16 cellular contexts compared by ENCODE assay signal in the genomic region with DNA sequence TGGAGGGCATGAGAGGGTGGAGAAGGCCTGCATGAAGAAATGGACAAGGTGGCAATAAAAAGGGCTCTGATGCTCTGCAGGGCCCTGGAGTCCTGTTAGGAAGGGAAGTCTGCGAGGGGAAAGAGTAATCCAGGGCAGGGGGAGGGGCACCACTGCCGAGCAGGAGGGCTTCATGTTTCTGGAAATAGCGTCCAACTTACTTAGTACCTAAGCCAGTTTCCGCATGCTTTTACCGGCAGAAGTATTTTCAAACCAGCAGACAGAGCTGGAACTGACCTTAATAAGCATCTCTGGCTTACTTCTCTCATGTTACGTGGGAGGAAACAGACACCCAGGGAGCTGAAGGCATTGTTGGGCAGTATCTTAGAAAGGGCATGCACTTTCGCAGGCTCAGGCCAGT.
A peak's percentile ranks its signal among the peaks of the same experiment; 100 is the strongest.
DNase-seq lines count a peak whose midpoint lies in the region; ATAC-seq and TF ChIP-seq lines count a peak whose summit lies in the region.
"Had no signal": no experiment of that assay in that cellular context is flagged by ENCODE, and none has a peak within 500 bp of the region (broad histone marks: within the 10 kb centered on the region; RNA-seq: fewer than 3 reads in every experiment).

No MANE protein-coding gene starts in this region.

- no peaks in the 10 kb centered on the region for H3K27me3 ChIP-seq in OCI-LY3 (ENCODE audit: low read depth, low read length)
- H3K27me3 ChIP-seq in smooth muscle cell (ENCODE audit: low read depth), result no peaks in the 10 kb centered on the region

- H3F3A ChIP-seq in smooth muscle cell (ENCODE audit: low read depth), result no peaks in the 10 kb centered on the region

- TF ChIP-seq CTCF in OCI-LY3 (IDR thresholded peaks at IDR 0.05; ENCODE audit: low read depth, low read length) (no peak), choroid plexus epithelial cell (conservative IDR thresholded peaks at IDR 0.05; ENCODE audit: low read depth, low read length) (no peak), omental fat pad (IDR thresholded peaks at IDR 0.05) (no peak), smooth muscle cell (IDR thresholded peaks at IDR 0.05; ENCODE audit: borderline replicate concordance, insufficient read depth, poor library complexity, severe bottlenecking) (no peak)

- H3K9ac ChIP-seq in OCI-LY3 (ENCODE audit: low read length) (no peak overlapping the region), smooth muscle cell (ENCODE audit: low read depth) (no peak overlapping the region)

- no peaks in the 10 kb centered on the region for H4K20me1 ChIP-seq in OCI-LY3 (ENCODE audit: insufficient read depth, low read length)
- no peaks in the 10 kb centered on the region for H4K20me1 ChIP-seq in smooth muscle cell (ENCODE audit: low read depth)

- H3K36me3 ChIP-seq in OCI-LY3 (replicated peaks; ENCODE audit: low read depth, low read length) (peaks cover 20% of the 10 kb centered on the region), smooth muscle cell (ENCODE audit: low read depth) (no peaks in the 10 kb centered on the region)

- H2AFZ ChIP-seq in OCI-LY3 (ENCODE audit: low read depth, low read length), result no peak overlapping the region
- H2AFZ ChIP-seq in smooth muscle cell (ENCODE audit: low read depth), result no peak overlapping the region

- DNase-seq in choroid plexus epithelial cell (ENCODE audit: low read depth), result peak; percentile 6
- DNase-seq in omental fat pad (ENCODE audit: low spot score), result no peak
- DNase-seq in smooth muscle cell (lab: John Stamatoyannopoulos, UW; ENCODE audit: unreplicated experiment), result no peak
- no peak for DNase-seq in NCI-H1930 (lab: John Stamatoyannopoulos, UW)
- DNase-seq in activated CD4-positive, alpha-beta T cell treated with anti-CD3 and anti-CD28 coated beads for 1 hour, result no peak
- no peak for DNase-seq in NCI-H526 (lab: John Stamatoyannopoulos, UW)
- no peak for DNase-seq in DMS153 (lab: John Stamatoyannopoulos, UW)
- DNase-seq: EL, NCI-H1105, NCI-H146, NCI-H2081, NCI-H2171 treated with DMSO at 0.1 percent for 48 hours, NCI-H524 treated with DMSO at 0.1 percent for 48 hours, OCI-M1 had no signal

- peak; percentile 61 for ATAC-seq in omental fat pad (ENCODE audit: low FRiP score)
- ATAC-seq: A549 had no signal

- whole genome bisulfite sequencing in smooth muscle cell (ENCODE audit: low lambda C conversion rate), result 13% methylated on average over 7 of the region's 7 CpGs

- H3K27ac ChIP-seq in OCI-LY3 (ENCODE audit: low read length) (peak overlapping the region; percentile 29), smooth muscle cell (ENCODE audit: low read depth) (no peak overlapping the region)
- H3K27ac ChIP-seq: A549 had no signal

- H3K4me2 ChIP-seq in OCI-LY3 (ENCODE audit: low read length) (no peak overlapping the region), smooth muscle cell (peak overlapping the region; percentile 48)
- H3K4me2 ChIP-seq: A549 had no signal

- H3K9me3 ChIP-seq in OCI-LY3 (ENCODE audit: insufficient read depth, low read length), result no peaks in the 10 kb centered on the region
- H3K9me3 ChIP-seq in smooth muscle cell (replicated peaks; ENCODE audit: low read depth), result no peaks in the 10 kb centered on the region
- H3K9me3 ChIP-seq: A549 had no signal

- H3K4me1 ChIP-seq in OCI-LY3 (ENCODE audit: low read length) (peaks cover 59% of the 10 kb centered on the region), smooth muscle cell (ENCODE audit: low read depth) (peaks cover 9% of the 10 kb centered on the region)

- H3K79me2 ChIP-seq in OCI-LY3 (ENCODE audit: low read length) (peaks cover 44% of the 10 kb centered on the region), smooth muscle cell (ENCODE audit: low read depth) (no peaks in the 10 kb centered on the region)

- H3K4me3 ChIP-seq in OCI-LY3 (ENCODE audit: low read length) (no peak overlapping the region), choroid plexus epithelial cell (ENCODE audit: low read depth, low read length) (no peak overlapping the region), smooth muscle cell (no peak overlapping the region)
- H3K4me3 ChIP-seq: A549 had no signal
